Comparison of ENCODE assay signal across 1 cellular context in genomic region chr7:149093228-149093627, GRCh38.
TF ChIP-seq lines count a peak whose summit lies in the region.

No MANE protein-coding gene starts in this region.

TF ChIP-seq in HepG2, 621 proteins besides CTCF, POLR2A, EP300 and RAD21:
- no peak for TF ChIP-seq TRIM24 (CRISPR knock-in tag; IDR thresholded peaks at IDR 0.05)
- no peak for TF ChIP-seq KDM5A (IDR thresholded peaks at IDR 0.05; ENCODE audit: borderline replicate concordance, low read length)
- no peak for TF ChIP-seq FOSL2 (CRISPR knock-in tag; IDR thresholded peaks at IDR 0.05)
TF ChIP-seq in HepG2: peak in this region for 0.
